ENCODE assay signal across 1 cellular context in the genomic region with DNA sequence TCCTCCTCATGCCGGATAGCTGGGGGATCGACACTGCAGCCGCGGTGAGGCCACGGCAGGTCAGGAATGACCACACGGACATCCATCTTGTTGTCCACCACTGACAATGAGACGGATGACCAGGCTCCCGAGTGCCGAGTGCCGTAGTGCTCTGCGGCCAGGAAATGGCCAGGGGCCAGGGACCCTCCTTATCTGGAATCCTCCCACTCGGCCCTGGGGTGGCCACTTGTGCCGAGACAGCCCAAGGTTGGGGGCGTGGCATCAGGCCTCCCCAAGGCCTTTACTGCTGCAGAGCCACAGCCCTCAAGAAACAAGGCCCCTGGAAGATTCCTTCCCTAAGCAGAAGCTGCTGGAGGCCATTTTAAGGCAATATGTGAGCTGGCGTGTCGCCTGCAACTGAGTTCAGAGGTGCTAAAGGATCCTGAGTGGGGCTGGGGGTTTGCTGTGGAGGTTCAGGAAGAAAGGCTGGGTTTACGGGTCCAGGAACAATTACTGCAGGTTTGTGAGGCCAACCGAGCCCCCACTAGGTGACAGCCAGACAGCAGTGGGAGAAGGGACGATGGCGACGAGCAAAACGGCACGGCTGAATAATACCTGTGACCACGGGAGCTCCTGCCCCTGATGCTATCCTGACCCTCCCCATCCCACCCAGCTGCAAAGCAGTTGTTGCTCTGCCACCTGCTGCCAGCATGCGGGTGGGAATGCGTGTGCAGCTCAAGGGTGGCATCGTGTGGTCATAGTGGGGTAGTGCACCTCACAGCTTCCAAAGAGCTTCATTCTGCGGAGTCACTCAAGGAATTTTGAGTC.
TF ChIP-seq lines count a peak whose summit lies in the region.

No MANE protein-coding gene starts in this region.

TF ChIP-seq in K562, 482 proteins besides CTCF, POLR2A, EP300 and RAD21 (continued from another document):
- TF ChIP-seq, protein P1, sequence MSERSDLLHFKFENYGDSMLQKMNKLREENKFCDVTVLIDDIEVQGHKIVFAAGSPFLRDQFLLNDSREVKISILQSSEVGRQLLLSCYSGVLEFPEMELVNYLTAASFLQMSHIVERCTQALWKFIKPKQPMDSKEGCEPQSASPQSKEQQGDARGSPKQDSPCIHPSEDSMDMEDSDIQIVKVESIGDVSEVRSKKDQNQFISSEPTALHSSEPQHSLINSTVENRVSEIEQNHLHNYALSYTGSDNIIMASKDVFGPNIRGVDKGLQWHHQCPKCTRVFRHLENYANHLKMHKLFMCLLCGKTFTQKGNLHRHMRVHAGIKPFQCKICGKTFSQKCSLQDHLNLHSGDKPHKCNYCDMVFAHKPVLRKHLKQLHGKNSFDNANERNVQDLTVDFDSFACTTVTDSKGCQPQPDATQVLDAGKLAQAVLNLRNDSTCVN (CRISPR knock-in tag; IDR thresholded peaks at IDR 0.05) = peak; percentile 5; the same call in 1 of the 2 replicates
- TF ChIP-seq CEBPG (CRISPR knock-in tag; IDR thresholded peaks at IDR 0.05) (no peak), CEBPG (tag; conservative IDR thresholded peaks at IDR 0.05 in 1 of 2, IDR thresholded peaks at IDR 0.05 in 1 of 2) (no peak), PML (IDR thresholded peaks at IDR 0.05; ENCODE audit: low read length) (no peak), FOXK2 (conservative IDR thresholded peaks at IDR 0.05 in 1 of 2, IDR thresholded peaks at IDR 0.05 in 1 of 2; ENCODE audit: low read depth in 2 of 2) (peak; percentile 68 to 74; a peak in 2 of 4 replicates), SOX6 (IDR thresholded peaks at IDR 0.05) (0 out of 2 replicates have a peak, but pooled peaks have one; percentile 9), ZNF140 (CRISPR knock-in tag; IDR thresholded peaks at IDR 0.05) (no peak), DACH1 (IDR thresholded peaks at IDR 0.05; ENCODE audit: partially characterized antibody) (no peak), ZNF316 (IDR thresholded peaks at IDR 0.05) (peak; percentile 77; the same call in 1 of the 2 replicates), SETDB1 (IDR thresholded peaks at IDR 0.05; ENCODE audit: low read length) (no peak), ZNF354B (CRISPR knock-in tag; IDR thresholded peaks at IDR 0.05) (no peak), ZNF253 (CRISPR knock-in tag; conservative IDR thresholded peaks at IDR 0.05) (no peak), ZNF766 (CRISPR knock-in tag; conservative IDR thresholded peaks at IDR 0.05) (no peak), JUN (IDR thresholded peaks at IDR 0.05; ENCODE audit: borderline replicate concordance, low read depth, low read length) (0 out of 2 replicates have a peak, but pooled peaks have one; percentile 11), JUN (CRISPR knock-in tag; IDR thresholded peaks at IDR 0.05; ENCODE audit: borderline replicate concordance) (no peak), MAFF (IDR thresholded peaks at IDR 0.05; ENCODE audit: low read length) (peak; percentile 55), HNRNPH1 (optimal IDR thresholded peaks at IDR 0.05; ENCODE audit: low read depth, low read length) (no peak), FOXA3 (CRISPR knock-in tag; conservative IDR thresholded peaks at IDR 0.05 in 1 of 2, IDR thresholded peaks at IDR 0.05 in 1 of 2) (0 out of 4 replicates have a peak, but pooled peaks of 1 of the 2 experiments have one; percentile 59), SRSF7 (optimal IDR thresholded peaks at IDR 0.05; ENCODE audit: low read depth, low read length) (no peak), BCOR (IDR thresholded peaks at IDR 0.05) (no peak), ETV1 (tag; conservative IDR thresholded peaks at IDR 0.05; ENCODE audit: low read depth) (no peak), MBD2 (IDR thresholded peaks at IDR 0.05; ENCODE audit: borderline replicate concordance, low read depth) (no peak), ZNF165 (CRISPR knock-in tag; IDR thresholded peaks at IDR 0.05; ENCODE audit: borderline replicate concordance) (no peak), MEF2A (IDR thresholded peaks at IDR 0.05; ENCODE audit: control insufficient read depth, low read depth, low read length) (no peak), ZNF561 (CRISPR knock-in tag; conservative IDR thresholded peaks at IDR 0.05) (no peak), NR2C1 (IDR thresholded peaks at IDR 0.05) (no peak), NR2C1 (tag; IDR thresholded peaks at IDR 0.05) (no peak), ZNF695 (CRISPR knock-in tag; IDR thresholded peaks at IDR 0.05) (no peak), DMBX1 (CRISPR knock-in tag; IDR thresholded peaks at IDR 0.05; ENCODE audit: borderline replicate concordance) (no peak), CXXC5 (CRISPR knock-in tag; IDR thresholded peaks at IDR 0.05) (no peak), GATAD2B (IDR thresholded peaks at IDR 0.05; ENCODE audit: borderline replicate concordance) (no peak), ZKSCAN3 (CRISPR knock-in tag; IDR thresholded peaks at IDR 0.05) (no peak), ZNF436 (CRISPR knock-in tag; IDR thresholded peaks at IDR 0.05) (no peak)
- TF ChIP-seq, protein P2, sequence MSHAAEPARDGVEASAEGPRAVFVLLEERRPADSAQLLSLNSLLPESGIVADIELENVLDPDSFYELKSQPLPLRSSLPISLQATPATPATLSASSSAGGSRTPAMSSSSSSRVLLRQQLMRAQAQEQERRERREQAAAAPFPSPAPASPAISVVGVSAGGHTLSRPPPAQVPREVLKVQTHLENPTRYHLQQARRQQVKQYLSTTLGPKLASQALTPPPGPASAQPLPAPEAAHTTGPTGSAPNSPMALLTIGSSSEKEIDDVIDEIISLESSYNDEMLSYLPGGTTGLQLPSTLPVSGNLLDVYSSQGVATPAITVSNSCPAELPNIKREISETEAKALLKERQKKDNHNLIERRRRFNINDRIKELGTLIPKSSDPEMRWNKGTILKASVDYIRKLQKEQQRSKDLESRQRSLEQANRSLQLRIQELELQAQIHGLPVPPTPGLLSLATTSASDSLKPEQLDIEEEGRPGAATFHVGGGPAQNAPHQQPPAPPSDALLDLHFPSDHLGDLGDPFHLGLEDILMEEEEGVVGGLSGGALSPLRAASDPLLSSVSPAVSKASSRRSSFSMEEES (CRISPR knock-in tag; IDR thresholded peaks at IDR 0.05) = no peak
- TF ChIP-seq, protein P3, sequence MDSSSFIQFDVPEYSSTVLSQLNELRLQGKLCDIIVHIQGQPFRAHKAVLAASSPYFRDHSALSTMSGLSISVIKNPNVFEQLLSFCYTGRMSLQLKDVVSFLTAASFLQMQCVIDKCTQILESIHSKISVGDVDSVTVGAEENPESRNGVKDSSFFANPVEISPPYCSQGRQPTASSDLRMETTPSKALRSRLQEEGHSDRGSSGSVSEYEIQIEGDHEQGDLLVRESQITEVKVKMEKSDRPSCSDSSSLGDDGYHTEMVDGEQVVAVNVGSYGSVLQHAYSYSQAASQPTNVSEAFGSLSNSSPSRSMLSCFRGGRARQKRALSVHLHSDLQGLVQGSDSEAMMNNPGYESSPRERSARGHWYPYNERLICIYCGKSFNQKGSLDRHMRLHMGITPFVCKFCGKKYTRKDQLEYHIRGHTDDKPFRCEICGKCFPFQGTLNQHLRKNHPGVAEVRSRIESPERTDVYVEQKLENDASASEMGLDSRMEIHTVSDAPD (CRISPR knock-in tag; IDR thresholded peaks at IDR 0.05) = no peak
- TF ChIP-seq, protein P4, sequence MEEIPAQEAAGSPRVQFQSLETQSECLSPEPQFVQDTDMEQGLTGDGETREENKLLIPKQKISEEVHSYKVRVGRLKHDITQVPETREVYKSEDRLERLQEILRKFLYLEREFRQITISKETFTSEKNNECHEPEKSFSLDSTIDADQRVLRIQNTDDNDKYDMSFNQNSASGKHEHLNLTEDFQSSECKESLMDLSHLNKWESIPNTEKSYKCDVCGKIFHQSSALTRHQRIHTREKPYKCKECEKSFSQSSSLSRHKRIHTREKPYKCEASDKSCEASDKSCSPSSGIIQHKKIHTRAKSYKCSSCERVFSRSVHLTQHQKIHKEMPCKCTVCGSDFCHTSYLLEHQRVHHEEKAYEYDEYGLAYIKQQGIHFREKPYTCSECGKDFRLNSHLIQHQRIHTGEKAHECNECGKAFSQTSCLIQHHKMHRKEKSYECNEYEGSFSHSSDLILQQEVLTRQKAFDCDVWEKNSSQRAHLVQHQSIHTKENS (CRISPR knock-in tag; IDR thresholded peaks at IDR 0.05) = no peak
- TF ChIP-seq, protein P5, sequence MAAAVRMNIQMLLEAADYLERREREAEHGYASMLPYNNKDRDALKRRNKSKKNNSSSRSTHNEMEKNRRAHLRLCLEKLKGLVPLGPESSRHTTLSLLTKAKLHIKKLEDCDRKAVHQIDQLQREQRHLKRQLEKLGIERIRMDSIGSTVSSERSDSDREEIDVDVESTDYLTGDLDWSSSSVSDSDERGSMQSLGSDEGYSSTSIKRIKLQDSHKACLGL (CRISPR knock-in tag; IDR thresholded peaks at IDR 0.05; ENCODE audit: borderline replicate concordance, poor library complexity, severe bottlenecking) = no peak
- TF ChIP-seq, protein P6, sequence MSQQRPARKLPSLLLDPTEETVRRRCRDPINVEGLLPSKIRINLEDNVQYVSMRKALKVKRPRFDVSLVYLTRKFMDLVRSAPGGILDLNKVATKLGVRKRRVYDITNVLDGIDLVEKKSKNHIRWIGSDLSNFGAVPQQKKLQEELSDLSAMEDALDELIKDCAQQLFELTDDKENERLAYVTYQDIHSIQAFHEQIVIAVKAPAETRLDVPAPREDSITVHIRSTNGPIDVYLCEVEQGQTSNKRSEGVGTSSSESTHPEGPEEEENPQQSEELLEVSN (IDR thresholded peaks at IDR 0.05; ENCODE audit: borderline replicate concordance in 1 of 2, extremely low read depth in 1 of 2, insufficient read depth in 1 of 2, insufficient read length in 1 of 2, low read depth in 1 of 2, low read length in 1 of 2, poor library complexity in 1 of 2, severe bottlenecking in 1 of 2) = peak in 1 of 2 experiments; percentile 54
